8 cellular contexts compared by ENCODE assay signal in the genomic region with DNA sequence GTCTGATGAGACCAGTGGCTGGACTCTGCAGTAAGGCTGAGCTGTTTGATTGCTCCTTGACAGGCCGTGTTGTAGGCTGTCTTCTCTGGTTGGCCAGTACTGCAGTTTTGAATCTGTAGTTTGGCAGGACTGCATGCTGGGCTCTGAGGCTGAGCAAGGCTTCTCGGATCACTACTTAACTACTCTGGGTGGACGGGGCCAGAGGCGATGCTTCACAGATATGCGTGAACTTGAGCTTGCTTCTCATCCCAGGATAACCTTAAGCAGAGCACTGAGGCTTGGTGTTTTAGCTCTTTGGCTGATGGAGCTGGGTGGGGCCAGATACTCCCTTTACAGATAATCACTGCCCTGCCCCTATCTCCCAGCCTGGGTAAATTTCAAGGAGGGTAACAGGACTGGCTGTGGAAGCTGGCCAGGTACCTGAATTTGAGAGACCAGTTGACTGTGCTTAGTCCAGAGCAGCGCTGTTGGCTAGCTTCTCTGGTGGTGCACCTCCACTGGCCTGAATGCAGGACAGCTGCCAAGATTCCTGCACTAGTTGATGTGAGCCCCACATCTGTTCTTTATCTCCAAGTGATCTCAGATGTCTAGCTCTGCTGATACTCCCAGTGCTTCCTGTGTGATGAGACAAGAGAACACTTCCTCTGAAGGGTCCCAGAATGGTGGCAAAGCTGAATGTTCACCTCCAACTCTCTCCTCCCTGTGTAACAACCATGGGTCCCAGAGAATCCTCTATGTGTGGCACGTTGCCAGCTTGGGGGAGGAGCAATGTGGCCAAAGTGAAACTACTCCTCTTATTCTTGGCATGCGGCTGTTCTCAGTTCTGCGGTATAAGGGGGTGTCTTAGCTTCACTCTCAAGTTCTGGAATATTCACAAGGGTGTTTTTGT. TPM values are rescaled to one million over a fixed set of nuclear protein-coding genes. Genes with fewer than 3 reads are reported as not detected.
DNase-seq lines count a peak whose midpoint lies in the region; ATAC-seq and TF ChIP-seq lines count a peak whose summit lies in the region.

No MANE protein-coding gene starts in this region.

- no peak overlapping the region for H3K9ac ChIP-seq in PC-3 (ENCODE audit: low read length)

- ATAC-seq in PC-3 = no peak
- no peak for ATAC-seq in HG03521 (IDR thresholded peaks at IDR 0.05; ENCODE audit: unreplicated experiment)

- H2AFZ ChIP-seq in PC-3 (ENCODE audit: low read length) = no peak overlapping the region

- H3K79me2 ChIP-seq in PC-3 (ENCODE audit: low read length) = no peaks in the 10 kb centered on the region

- no peaks in the 10 kb centered on the region for H4K20me1 ChIP-seq in PC-3 (ENCODE audit: low read length)

- H3F3A ChIP-seq in PC-3 (ENCODE audit: low read length, unreplicated experiment) = no peaks in the 10 kb centered on the region

- H3K9me2 ChIP-seq in PC-3 (replicated peaks; ENCODE audit: low read length) = no peaks in the 10 kb centered on the region

- H3K4me1 ChIP-seq in right atrium auricular region (peaks cover 0 to 46% of the 10 kb centered on the region in 2 donors), PC-3 (ENCODE audit: insufficient read depth, low read length) (peaks cover 8% of the 10 kb centered on the region; the same call in 1 of the 2 replicates)

- TF ChIP-seq CTCF in right atrium auricular region (IDR thresholded peaks at IDR 0.05) (no peak), PC-3 (conservative IDR thresholded peaks at IDR 0.05; ENCODE audit: low read depth, low read length) (no peak)

- in situ Hi-C loops in SK-MEL-5 (cut with HindIII; ENCODE audit: low pct_unique_long_range_greater_than_20kb, low sequenced_read_pairs) = no loop called here

- no TSS peak for BruUV-seq in PC-3 (replicated peaks; lab: Mats Ljungman, UMichigan)

- CTCF ChIA-PET in PC-3 (lab: Charles Lee) = interaction anchor here (0.6 kb wide), 1 partner anchor 219 kb away, joined by 3 read pairs; no protein-coding TSS in a partner anchor

- H3K9me3 ChIP-seq in right atrium auricular region = peaks cover 0 to 13% of the 10 kb centered on the region in 2 donors
- no peaks in the 10 kb centered on the region for H3K9me3 ChIP-seq in PC-3 (ENCODE audit: low read length)

- POLR2A ChIA-PET in PC-3 (lab: Charles Lee; ENCODE audit: unreplicated experiment) = no interaction called here

- H3K27me3 ChIP-seq in right atrium auricular region (no peaks in the 10 kb centered on the region), PC-3 (ENCODE audit: low read length) (no peaks in the 10 kb centered on the region)

- H3K36me3 ChIP-seq in right atrium auricular region = no peaks in the 10 kb centered on the region
- no peaks in the 10 kb centered on the region for H3K36me3 ChIP-seq in PC-3 (ENCODE audit: low read depth, low read length)

- DNase-seq in AG08396 (ENCODE audit: low spot score) = peak; percentile 53
- peak; percentile 36 for DNase-seq in HCEC 1CT
- DNase-seq in SK-MEL-5 (ENCODE audit: low read depth, low spot score) = peak; percentile 79
- DNase-seq in activated naive CD8-positive, alpha-beta T cell treated with anti-CD3 and anti-CD28 coated beads, Interleukin-2, amount 50 U/mL, for 16 hours (ENCODE audit: low read depth, low spot score) = peak; percentile 9
- DNase-seq in right atrium auricular region (ENCODE audit: low spot score) = peak; percentile 81
- peak; percentile 45 for DNase-seq in stimulated activated CD4-positive, alpha-beta T cell treated with anti-CD3 and anti-CD28 coated beads, Interleukin-12 subunit alpha, Interleukin-12 subunit beta, amount 100 ng/mL, for 4 hours
- DNase-seq in PC-3 = no peak

- H3K4me3 ChIP-seq in right atrium auricular region (peak overlapping the region in 1 of 2 donors; percentile 27), PC-3 (ENCODE audit: low read length) (no peak overlapping the region)

- H3K27ac ChIP-seq in right atrium auricular region = peak overlapping the region; percentile 61 to 66
- no peak overlapping the region for H3K27ac ChIP-seq in PC-3 (ENCODE audit: low read length)

- intact Hi-C loops in PC-3 (cut with micrococcal nuclease) = no loop called here

- H3K4me2 ChIP-seq in PC-3 (ENCODE audit: low read length) = no peak overlapping the region

RNA-seq across cellular contexts. Expression of a gene that starts 37.9 kb away (rescaled TPM):
- total RNA-seq in SK-MEL-5 (2014; rRNA removed; shearing (Covaris generic)) = 33.8 and 35.6 TPM in 2 replicates
- polyA plus RNA-seq in SK-MEL-5 (2015; cell fraction: cytosol; rRNA removed) = 26.0 and 32.5 TPM in 2 replicates
- polyA plus RNA-seq in SK-MEL-5 (2015; cell fraction: nucleus; rRNA removed) = 0.87 and 9.3 TPM in 2 replicates
- 10 to 100 TPM; 11.9 to 12.7 TPM for total RNA-seq in right atrium auricular region
- 155 and 175 TPM in 2 replicates for total RNA-seq in PC-3 (2014; rRNA removed)
